ENCODE assay signal across 8 cellular contexts in genomic region chr12:132986885-132987225, GRCh38. TPM values are rescaled to one million over a fixed set of nuclear protein-coding genes. Genes with fewer than 3 reads are reported as not detected.
DNase-seq lines count a peak whose midpoint lies in the region; ATAC-seq, FAIRE-seq and TF ChIP-seq lines count a peak whose summit lies in the region.

No MANE protein-coding gene starts in this region.

- no peaks in the 10 kb centered on the region for H3K27me3 Mint-ChIP-seq in T-helper 17 cell

- H3K27ac Mint-ChIP-seq in T-helper 17 cell, result peak overlapping the region; percentile 95

- H3K4me1 Mint-ChIP-seq in T-helper 17 cell, result peaks cover 14% of the 10 kb centered on the region

- H3K27ac ChIP-seq in GM23248 (peak overlapping the region; percentile 63), gastroesophageal sphincter (peak overlapping the region; percentile 64 to 89 (median 88)), skeletal muscle tissue (ENCODE audit: low read depth, low read length) (peak overlapping the region; percentile 84)

- H3K4me2 ChIP-seq in GM23248 (ENCODE audit: unreplicated experiment), result peak overlapping the region; percentile 99

- no peaks in the 10 kb centered on the region for H3K27me3 ChIP-seq in BE2C
- H3K27me3 ChIP-seq in GM23248 (replicated peaks; ENCODE audit: insufficient read depth), result no peaks in the 10 kb centered on the region
- H3K27me3 ChIP-seq in gastroesophageal sphincter, result no peaks in the 10 kb centered on the region
- no peaks in the 10 kb centered on the region for H3K27me3 ChIP-seq in skeletal muscle tissue (ENCODE audit: control insufficient read depth in 3 of 3, insufficient read depth in 3 of 3, low read length in 3 of 3)

- ATAC-seq in T-helper 17 cell (peak; percentile 3), gastroesophageal sphincter (no peak)

- no peak for FAIRE-seq in GM12892 (lab: Jason Lieb, UNC)

- in situ Hi-C loops in GM23248 (cut with MboI), result no loop called here

- H4K20me1 ChIP-seq in GM23248 (ENCODE audit: insufficient read depth), result no peaks in the 10 kb centered on the region

- peaks cover 56% of the 10 kb centered on the region for H3K79me2 ChIP-seq in GM23248 (ENCODE audit: insufficient read depth)

- H3K36me3 ChIP-seq in BE2C (peaks cover 14% of the 10 kb centered on the region), GM23248 (ENCODE audit: low read depth) (no peaks in the 10 kb centered on the region; the same call in 1 of the 2 replicates), gastroesophageal sphincter (peaks cover 0 to 42% of the 10 kb centered on the region in 2 donors), skeletal muscle tissue (ENCODE audit: control insufficient read depth in 3 of 3, insufficient read depth in 3 of 3, low read length in 3 of 3) (peaks cover 5 to 7% (median 6%) of the 10 kb centered on the region in 3 donors)

- no peaks in the 10 kb centered on the region for H3K9me2 ChIP-seq in GM23248 (ENCODE audit: insufficient read depth)

- H3K4me3 ChIP-seq in BE2C (ENCODE audit: low read depth, low read length) (peak overlapping the region; percentile 88), GM23248 (peak overlapping the region; percentile 77), gastroesophageal sphincter (peak overlapping the region; percentile 53 to 75), skeletal muscle tissue (ENCODE audit: low read length in 3 of 3) (peak overlapping the region; percentile 95 to 98 (median 96))

- peaks cover 4% of the 10 kb centered on the region for H3K36me3 Mint-ChIP-seq in T-helper 17 cell (ENCODE audit: low read depth)

- H3K4me3 Mint-ChIP-seq in T-helper 17 cell, result peak overlapping the region; percentile 90

- no peak for TF ChIP-seq EP300 in gastroesophageal sphincter (IDR thresholded peaks at IDR 0.05)

- H3K4me1 ChIP-seq in BE2C (no peaks in the 10 kb centered on the region), GM23248 (ENCODE audit: insufficient read depth) (0 out of 2 replicates have a peak, but pooled peaks cover 12% of the 10 kb centered on the region), gastroesophageal sphincter (peaks cover 2 to 20% (median 6%) of the 10 kb centered on the region in 3 donors), skeletal muscle tissue (ENCODE audit: control insufficient read depth in 3 of 3, insufficient read depth in 3 of 3, low read length in 3 of 3) (peaks cover 8 to 18% (median 9%) of the 10 kb centered on the region in 3 donors)

- H3F3A ChIP-seq in GM23248 (ENCODE audit: insufficient read depth), result peaks cover 4% of the 10 kb centered on the region

- 3% methylated on average over 11 of the region's 11 CpGs for WGBS in GM23248 (ENCODE audit: low coverage in 1 of 2, low lambda C conversion rate in 2 of 2, missing lambda C conversion rate in 2 of 2), 2 experiments
- 4 to 9% methylated on average over 7 to 8 of the region's 11 CpGs for WGBS in gastroesophageal sphincter (ENCODE audit: low coverage in 1 of 2), 2 donors

- DNase-seq in BE2C (no peak), GM23248 (peak; percentile 69), T-helper 17 cell (no peak), COLO829 (ENCODE audit: low spot score) (no peak), GM12892 (ENCODE audit: insufficient read length) (no peak), NCI-H128 (lab: John Stamatoyannopoulos, UW; ENCODE audit: unreplicated experiment) (no peak)

- H3K9ac ChIP-seq in GM23248, result peak overlapping the region; percentile 88
- H3K9ac ChIP-seq in skeletal muscle tissue (ENCODE audit: low read depth in 1 of 3, low read length in 3 of 3), result peak overlapping the region; percentile 90 to 95 (median 95)

- peak overlapping the region; percentile 99 for H2AFZ ChIP-seq in GM23248

- peaks cover 4% of the 10 kb centered on the region for H3K9me3 ChIP-seq in BE2C
- no peaks in the 10 kb centered on the region for H3K9me3 ChIP-seq in GM23248 (ENCODE audit: low read depth)
- H3K9me3 ChIP-seq in T-helper 17 cell (ENCODE audit: control insufficient read depth, low read length, poor library complexity, severe bottlenecking), result peaks cover 3% of the 10 kb centered on the region
- peaks cover 0 to 30% (median 0%) of the 10 kb centered on the region in 3 donors for H3K9me3 ChIP-seq in gastroesophageal sphincter
- peaks cover 5 to 21% (median 7%) of the 10 kb centered on the region in 3 donors for H3K9me3 ChIP-seq in skeletal muscle tissue (ENCODE audit: control insufficient read depth in 3 of 3, low read length in 3 of 3)

- TF ChIP-seq CTCF in BE2C (IDR thresholded peaks at IDR 0.05; ENCODE audit: low read depth, low read length), result no peak
- TF ChIP-seq CTCF in gastroesophageal sphincter (IDR thresholded peaks at IDR 0.05), result no peak

- no peak for TF ChIP-seq POLR2A in gastroesophageal sphincter (IDR thresholded peaks at IDR 0.05)
- TF ChIP-seq POLR2A in GM12892 (IDR thresholded peaks at IDR 0.05; ENCODE audit: low read depth, low read length), result no peak

RNA-seq across cellular contexts. Expression of gene ZNF26, which starts 0.7 kb away (rescaled TPM):
- 14.8 TPM for polyA plus RNA-seq in BE2C (2012; ENCODE audit: insufficient read depth, insufficient read length, low read depth)
- 7.2 and 12.3 TPM in 2 replicates for total RNA-seq in GM23248 (2014; rRNA removed; shearing (Covaris generic))
- 6.4 and 6.7 TPM in 2 replicates for polyA plus RNA-seq in GM23248 (2016; fragmentation: Nextera tagmentation; extraction: Ambion mirVana)
- 10 to 100 TPM; 27.1 to 34.3 TPM for total RNA-seq in T-helper 17 cell
- 1 to 10 TPM; 6.7 to 9.8 (median 9.2) TPM for total RNA-seq in gastroesophageal sphincter
- total RNA-seq in skeletal muscle tissue, result 8.4 TPM
- 9.4 TPM for polyA plus RNA-seq in GM12892 (2012; ENCODE audit: missing spikeins)

RNA-seq across cellular contexts. Expression of gene ZNF605, which starts 30.7 kb away (rescaled TPM):
- 8.7 TPM for polyA plus RNA-seq in BE2C (2012; ENCODE audit: insufficient read depth, insufficient read length, low read depth)
- total RNA-seq in GM23248 (2014; rRNA removed; shearing (Covaris generic)), result 9.2 and 15.6 TPM in 2 replicates
- polyA plus RNA-seq in GM23248 (2016; fragmentation: Nextera tagmentation; extraction: Ambion mirVana), result 5.7 and 7.5 TPM in 2 replicates
- total RNA-seq in T-helper 17 cell (1 to 10 TPM; 4.5 to 6.4 TPM), gastroesophageal sphincter (10 to 100 TPM in 1 of 4 donors, 1 to 10 TPM in 3; 2.9 to 11.8 (median 6.3) TPM), skeletal muscle tissue (6.3 TPM)
- polyA plus RNA-seq in GM12892 (2012; ENCODE audit: missing spikeins), result 4.8 TPM

RNA-seq across cellular contexts. Expression of gene ZNF84, which starts 50.5 kb away (rescaled TPM):
- polyA plus RNA-seq in BE2C (2012; ENCODE audit: insufficient read depth, insufficient read length, low read depth), result 27.8 TPM
- 14.9 and 30.0 TPM in 2 replicates for total RNA-seq in GM23248 (2014; rRNA removed; shearing (Covaris generic))
- 13.8 and 16.1 TPM in 2 replicates for polyA plus RNA-seq in GM23248 (2016; fragmentation: Nextera tagmentation; extraction: Ambion mirVana)
- total RNA-seq in T-helper 17 cell, result 10 to 100 TPM; 18.1 to 19.1 TPM
- 10 to 100 TPM; 16.2 to 47.5 (median 20.0) TPM for total RNA-seq in gastroesophageal sphincter
- total RNA-seq in skeletal muscle tissue, result 20.9 TPM
- 25.8 TPM for polyA plus RNA-seq in GM12892 (2012; ENCODE audit: missing spikeins)
